In the genomic region with DNA sequence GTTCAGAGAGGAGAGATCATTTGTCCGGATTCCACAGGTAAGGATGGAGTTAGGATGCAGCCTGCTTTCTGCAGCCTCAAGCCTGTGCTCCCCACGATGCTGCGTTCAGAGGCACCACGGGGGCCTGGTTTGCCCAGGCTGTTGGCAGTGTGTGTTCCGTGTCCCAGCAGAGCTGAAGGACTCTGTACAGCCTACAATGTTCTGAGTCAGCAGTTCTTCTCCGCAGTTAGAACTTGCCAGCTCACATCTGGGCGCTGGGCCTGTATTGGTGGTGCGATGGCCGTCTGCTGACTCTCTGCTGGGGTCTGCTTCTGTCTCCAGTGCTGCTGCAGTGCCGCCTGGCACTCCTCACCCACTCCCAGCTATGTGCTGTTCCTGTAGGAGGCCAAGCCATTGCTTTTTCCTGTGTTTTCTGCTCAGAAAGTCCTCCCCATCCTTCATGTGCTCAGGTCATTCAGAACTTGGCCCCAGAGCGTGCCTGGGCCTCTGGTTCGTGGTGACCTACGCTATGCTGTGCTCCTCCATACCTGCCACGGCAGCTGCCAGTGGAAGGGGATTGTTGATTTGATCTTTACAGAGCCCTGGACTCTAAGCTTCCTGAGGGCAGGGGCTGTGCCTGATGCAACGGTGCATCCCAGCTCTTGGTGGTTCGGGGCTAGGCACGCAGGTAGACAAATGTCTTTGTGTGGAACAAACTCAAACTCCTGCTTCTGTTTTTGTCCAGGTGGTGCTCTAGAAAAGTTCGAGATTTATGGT, we compare ENCODE assay signal across 22 cellular contexts. TPM values are rescaled to one million over a fixed set of nuclear protein-coding genes. Genes with fewer than 3 reads are reported as not detected.
DNase-seq lines count a peak whose midpoint lies in the region; ATAC-seq and TF ChIP-seq lines count a peak whose summit lies in the region.
"Had no signal": no experiment of that assay in that cellular context is flagged by ENCODE, and none has a peak within 500 bp of the region (broad histone marks: within the 10 kb centered on the region; RNA-seq: fewer than 3 reads in every experiment).

No MANE protein-coding gene starts in this region.

- H3K36me3 ChIP-seq in right lobe of liver: peaks cover 0 to 74% (median 37%) of the 10 kb centered on the region in 4 donors
- H3K36me3 ChIP-seq: SJSA1 had no signal

- intact Hi-C loops in right lobe of liver (cut with DNase I): no loop called here

- H3K36me3 Mint-ChIP-seq in activated naive CD8-positive, alpha-beta T cell treated with anti-CD3 and anti-CD28 coated beads, Interleukin-2, amount 10 ng/mL, durations not matched to agents 7 days and 5 days: peaks cover 29% of the 10 kb centered on the region
- peaks cover 50 to 70% of the 10 kb centered on the region in 2 donors for H3K36me3 Mint-ChIP-seq in stimulated activated naive B cell treated with anti-CD40 and anti-IgM and Interleukin-4, amounts not matched to agents 10 μg/mL and 1 μg/mL and 100 μg/mL, for 72 hours

- peak; percentile 45 for DNase-seq in activated effector memory CD4-positive, alpha-beta T cell treated with anti-CD3 and anti-CD28 coated beads, Interleukin-2, amount 50 U/mL, for 16 hours
- DNase-seq in activated effector memory CD4-positive, alpha-beta T cell treated with Interleukin-2 at 50 U/mL for 16 hours: no peak
- no peak for DNase-seq in activated naive CD8-positive, alpha-beta T cell treated with anti-CD3 and anti-CD28 coated beads, Interleukin-2, amount 10 ng/mL, durations not matched to agents 7 days and 5 days
- DNase-seq in right lobe of liver: peak in 1 of 3 donors; percentile 63
- no peak for DNase-seq in stimulated activated naive B cell treated with anti-CD40 and anti-IgM and Interleukin-4, amounts not matched to agents 10 μg/mL and 1 μg/mL and 100 μg/mL, for 72 hours
- DNase-seq in DMS53 (lab: John Stamatoyannopoulos, UW): no peak
- DNase-seq: activated B cell treated with CpG ODN at 0.5 μM for 24 hours; activated CD8-positive, alpha-beta memory T cell treated with anti-CD3 and anti-CD28 coated beads, Interleukin-2, amount 50 U/mL, for 4 hours; activated gamma-delta T cell; CD8-positive, alpha-beta memory T cell; DMS79 treated with DMSO at 0.1 percent for 48 hours; hippocampal formation; mesenchymal stem cell; natural killer cell; NCI-H1417 treated with DMSO at 0.1 percent for 48 hours; NCI-H748 treated with DMSO at 0.1 percent for 48 hours; stimulated activated CD4-positive, alpha-beta T cell treated with anti-CD3 and anti-CD28 coated beads, Interleukin-4, amount 100 ng/mL, for 24 hours had no signal

- H3K4me3 Mint-ChIP-seq in activated naive CD8-positive, alpha-beta T cell treated with anti-CD3 and anti-CD28 coated beads, Interleukin-2, amount 10 ng/mL, durations not matched to agents 7 days and 5 days: no peak overlapping the region
- H3K4me3 Mint-ChIP-seq in stimulated activated naive B cell treated with anti-CD40 and anti-IgM and Interleukin-4, amounts not matched to agents 10 μg/mL and 1 μg/mL and 100 μg/mL, for 72 hours: no peak overlapping the region
- H3K4me3 Mint-ChIP-seq: activated B cell treated with CpG ODN at 0.5 μM for 24 hours, natural killer cell had no signal

- H3K27ac ChIP-seq in right lobe of liver (no peak overlapping the region), temporal lobe (ENCODE audit: low read depth, low read length) (peak overlapping the region; percentile 84)
- H3K27ac ChIP-seq: SJSA1 had no signal

- no peak for TF ChIP-seq CTCF in right lobe of liver (IDR thresholded peaks at IDR 0.05)

- H3K27me3 ChIP-seq in right lobe of liver: no peaks in the 10 kb centered on the region
- H3K27me3 ChIP-seq: SJSA1 had no signal

- 62% methylated on average over 6 of the region's 18 CpGs for WGBS in right lobe of liver (ENCODE audit: insufficient coverage, low coverage, low lambda C conversion rate, missing lambda C conversion rate)

- TF ChIP-seq POLR2A in right lobe of liver (IDR thresholded peaks at IDR 0.05): no peak

- no peaks in the 10 kb centered on the region for H3K9me3 ChIP-seq in right lobe of liver
- H3K9me3 ChIP-seq: HAP-1, SJSA1 had no signal

- no peaks in the 10 kb centered on the region for H3K27me3 Mint-ChIP-seq in activated naive CD8-positive, alpha-beta T cell treated with anti-CD3 and anti-CD28 coated beads, Interleukin-2, amount 10 ng/mL, durations not matched to agents 7 days and 5 days
- no peaks in the 10 kb centered on the region for H3K27me3 Mint-ChIP-seq in stimulated activated naive B cell treated with anti-CD40 and anti-IgM and Interleukin-4, amounts not matched to agents 10 μg/mL and 1 μg/mL and 100 μg/mL, for 72 hours
- H3K27me3 Mint-ChIP-seq: activated B cell treated with CpG ODN at 0.5 μM for 24 hours; CD8-positive, alpha-beta memory T cell had no signal

- H3K27ac Mint-ChIP-seq in activated naive CD8-positive, alpha-beta T cell treated with anti-CD3 and anti-CD28 coated beads, Interleukin-2, amount 10 ng/mL, durations not matched to agents 7 days and 5 days: peak overlapping the region; percentile 92
- H3K27ac Mint-ChIP-seq in stimulated activated naive B cell treated with anti-CD40 and anti-IgM and Interleukin-4, amounts not matched to agents 10 μg/mL and 1 μg/mL and 100 μg/mL, for 72 hours: no peak overlapping the region
- H3K27ac Mint-ChIP-seq: activated B cell treated with CpG ODN at 0.5 μM for 24 hours, natural killer cell had no signal

- peaks cover 0 to 6% (median 0%) of the 10 kb centered on the region in 4 donors for H3K4me1 ChIP-seq in right lobe of liver
- H3K4me1 ChIP-seq: HAP-1, SJSA1 had no signal

- no peak overlapping the region for H3K4me3 ChIP-seq in right lobe of liver
- H3K4me3 ChIP-seq: HAP-1, SJSA1, skin epidermis had no signal

- peaks cover 18% of the 10 kb centered on the region for H3K4me1 Mint-ChIP-seq in activated naive CD8-positive, alpha-beta T cell treated with anti-CD3 and anti-CD28 coated beads, Interleukin-2, amount 10 ng/mL, durations not matched to agents 7 days and 5 days
- H3K4me1 Mint-ChIP-seq in stimulated activated naive B cell treated with anti-CD40 and anti-IgM and Interleukin-4, amounts not matched to agents 10 μg/mL and 1 μg/mL and 100 μg/mL, for 72 hours: no peaks in the 10 kb centered on the region
- H3K4me1 Mint-ChIP-seq: activated B cell treated with CpG ODN at 0.5 μM for 24 hours had no signal

- no peaks in the 10 kb centered on the region for H3K9me3 Mint-ChIP-seq in activated naive CD8-positive, alpha-beta T cell treated with anti-CD3 and anti-CD28 coated beads, Interleukin-2, amount 10 ng/mL, durations not matched to agents 7 days and 5 days
- no peaks in the 10 kb centered on the region for H3K9me3 Mint-ChIP-seq in stimulated activated naive B cell treated with anti-CD40 and anti-IgM and Interleukin-4, amounts not matched to agents 10 μg/mL and 1 μg/mL and 100 μg/mL, for 72 hours
- H3K9me3 Mint-ChIP-seq: activated B cell treated with CpG ODN at 0.5 μM for 24 hours; CD8-positive, alpha-beta memory T cell; natural killer cell had no signal

- POLR2A ChIA-PET in activated naive CD8-positive, alpha-beta T cell treated with anti-CD3 and anti-CD28 coated beads, Interleukin-2, amount 10 ng/mL, durations not matched to agents 7 days and 5 days (lab: Charles Lee): interaction anchor here (1.1 kb wide), 1 partner anchor 66 kb away, joined by 3 read pairs; no protein-coding TSS in a partner anchor

- ATAC-seq in activated naive CD8-positive, alpha-beta T cell treated with anti-CD3 and anti-CD28 coated beads, Interleukin-2, amount 10 ng/mL, durations not matched to agents 7 days and 5 days (ENCODE audit: low read depth): no peak
- ATAC-seq in right lobe of liver (peak in 3 of 4 donors; percentile 41 to 74 (median 51)), HG03439 (IDR thresholded peaks at IDR 0.05; ENCODE audit: unreplicated experiment) (no peak)
- no peak for ATAC-seq in stimulated activated naive B cell treated with anti-CD40 and anti-IgM and Interleukin-4, amounts not matched to agents 10 μg/mL and 1 μg/mL and 100 μg/mL, for 72 hours (replicated peaks)
- ATAC-seq: natural killer cell had no signal

RNA-seq across cellular contexts. Expression of a gene that starts 42.6 kb away (rescaled TPM):
- 10 to 100 TPM; 25.8 to 27.1 TPM for total RNA-seq in activated naive CD8-positive, alpha-beta T cell treated with anti-CD3 and anti-CD28 coated beads, Interleukin-2, amount 10 ng/mL, durations not matched to agents 7 days and 5 days
- total RNA-seq in right lobe of liver: 10 to 100 TPM; 12.1 to 16.3 (median 14.0) TPM
- total RNA-seq in temporal lobe: 17.0 TPM

Comparison
In these comparisons a context has a peak if more than half of its experiments do, and no peak if none do; other contexts are left out.
1. ATAC-seq: peak in right lobe of liver (3 of 4); none in activated naive CD8-positive, alpha-beta T cell treated with anti-CD3 and anti-CD28 coated beads, Interleukin-2, amount 10 ng/mL, durations not matched to agents 7 days and 5 days (single experiment), stimulated activated naive B cell treated with anti-CD40 and anti-IgM and Interleukin-4, amounts not matched to agents 10 μg/mL and 1 μg/mL and 100 μg/mL, for 72 hours (0 of 2) and HG03439 (single experiment).